24 cellular contexts compared by ENCODE assay signal in genomic region chr13:111363591-111363990, GRCh38. TPM values are rescaled to one million over a fixed set of nuclear protein-coding genes. Genes with fewer than 3 reads are reported as not detected.
"Had no signal": no experiment of that assay in that cellular context is flagged by ENCODE, and none has a peak within 500 bp of the region (broad histone marks: within the 10 kb centered on the region; RNA-seq: fewer than 3 reads in every experiment).

No MANE protein-coding gene starts in this region.

- H3K4me3 ChIP-seq: coronary artery, dorsolateral prefrontal cortex, esophagus squamous epithelium, gastrocnemius medialis, heart right ventricle, left lung, lower lobe of right lung had no signal

- H3K36me3 ChIP-seq: esophagus squamous epithelium, gastrocnemius medialis, heart right ventricle, left lung, lower lobe of right lung had no signal

- ATAC-seq: gastrocnemius medialis, left cardiac atrium, left lung, left ventricle myocardium superior, lower lobe of right lung had no signal

- H3K4me1 ChIP-seq: esophagus squamous epithelium, gastrocnemius medialis, heart right ventricle, left lung, lower lobe of right lung had no signal

- H3K9me3 ChIP-seq: esophagus squamous epithelium, gastrocnemius medialis, heart right ventricle, left lung, lower lobe of right lung had no signal

- H3K27ac ChIP-seq: coronary artery, dorsolateral prefrontal cortex, esophagus squamous epithelium, gastrocnemius medialis, heart right ventricle, left lung, lower lobe of right lung had no signal

- DNase-seq: dermis blood vessel endothelial cell; dorsolateral prefrontal cortex; effector CD4-positive, alpha-beta T cell; effector memory CD4-positive, alpha-beta T cell; esophagus squamous epithelium; foreskin fibroblast; foreskin melanocyte; gastrocnemius medialis; glutamatergic neuron; heart right ventricle; hippocampal formation; left cardiac atrium; left lung; left ventricle myocardium superior; lower lobe of right lung; mammary epithelial cell; mesendoderm; midbrain had no signal

RNA-seq across cellular contexts. Expression of gene TEX29, which starts 43.1 kb away (rescaled TPM):
- total RNA-seq: endothelial cell of umbilical vein, epithelial cell of proximal tubule, esophagus squamous epithelium, glomerular endothelial cell, kidney epithelial cell, lower leg skin, mammary epithelial cell had no signal
- polyA plus RNA-seq: mammary epithelial cell had no signal
